Comparison of ENCODE assay signal across 7 cellular contexts in genomic region chr10:19640864-19641263, GRCh38.
"Had no signal": no experiment of that assay in that cellular context is flagged by ENCODE, and none has a peak within 500 bp of the region (broad histone marks: within the 10 kb centered on the region; RNA-seq: fewer than 3 reads in every experiment).

No MANE protein-coding gene starts in this region.

- ATAC-seq: HepG2, K562 had no signal

- H3K27ac Mint-ChIP-seq: IgD-negative memory B cell had no signal

- H3K27ac ChIP-seq: HL-60 had no signal

- H3K4me3 ChIP-seq: K562 had no signal

- H3K36me3 Mint-ChIP-seq: IgD-negative memory B cell had no signal

- H3K27me3 Mint-ChIP-seq: IgD-negative memory B cell had no signal

- H3K4me3 Mint-ChIP-seq: IgD-negative memory B cell had no signal

- DNase-seq: IMR-90, KBM-7 had no signal

- FAIRE-seq: HepG2, HTR-8/SVneo, K562 had no signal
